Comparison of ENCODE assay signal across 24 cellular contexts in genomic region chr3:146501752-146502151, GRCh38. TPM values are rescaled to one million over a fixed set of nuclear protein-coding genes. Genes with fewer than 3 reads are reported as not detected.
A peak's percentile ranks its signal among the peaks of the same experiment; 100 is the strongest.
DNase-seq lines count a peak whose midpoint lies in the region; ATAC-seq and TF ChIP-seq lines count a peak whose summit lies in the region.
"Had no signal": no experiment of that assay in that cellular context is flagged by ENCODE, and none has a peak within 500 bp of the region (broad histone marks: within the 10 kb centered on the region; RNA-seq: fewer than 3 reads in every experiment).

No MANE protein-coding gene starts in this region.

- no peak overlapping the region for H3K27ac Mint-ChIP-seq in activated CD4-positive, alpha-beta T cell treated with anti-CD3 and anti-CD28 coated beads for 36 hours
- H3K27ac Mint-ChIP-seq: activated naive CD4-positive, alpha-beta T cell treated with anti-CD3 and anti-CD28 coated beads for 36 hours had no signal

- intact Hi-C loops in activated CD4-positive, alpha-beta T cell treated with anti-CD3 and anti-CD28 coated beads for 36 hours (cut with DNase I, micrococcal nuclease), result loop anchor here (2.0 kb wide), 2 partner anchors 19 to 43 kb away; partner anchors contain the start of gene PLSCR1 (in 1 of the 2)
- intact Hi-C loops in adrenal gland (cut with DNase I), result no loop called here

- H3K36me3 Mint-ChIP-seq in activated CD4-positive, alpha-beta T cell treated with anti-CD3 and anti-CD28 coated beads for 36 hours (ENCODE audit: low read depth), result no peaks in the 10 kb centered on the region

- no peak overlapping the region for H3K4me3 ChIP-seq in adrenal gland
- H3K4me3 ChIP-seq: colonic mucosa, sigmoid colon, SJCRH30, tibial artery had no signal

- peak; percentile 63 for ATAC-seq in activated CD4-positive, alpha-beta T cell treated with anti-CD3 and anti-CD28 coated beads for 36 hours
- ATAC-seq in GM21723 (IDR thresholded peaks at IDR 0.05; ENCODE audit: unreplicated experiment), result peak; percentile 37
- ATAC-seq in HG03432 (IDR thresholded peaks at IDR 0.05; ENCODE audit: unreplicated experiment), result peak; percentile 29
- ATAC-seq in stimulated activated naive CD8-positive, alpha-beta T cell treated with anti-CD3 and anti-CD28 coated beads, Interleukin-15, Interleukin-2, amounts not matched to agents 100 U/mL and 50 U/mL, for 24 hours, result peak; percentile 66
- ATAC-seq in HG03571 (IDR thresholded peaks at IDR 0.05; ENCODE audit: unreplicated experiment), result no peak

- no peak for DNase-seq in activated CD4-positive, alpha-beta T cell treated with anti-CD3 and anti-CD28 coated beads for 36 hours
- DNase-seq in activated CD4-positive, alpha-beta T cell treated with anti-CD3 and anti-CD28 coated beads, Interleukin-2, amount 50 U/mL, for 4 hours, result no peak
- DNase-seq in stimulated activated naive CD8-positive, alpha-beta T cell treated with anti-CD3 and anti-CD28 coated beads, Interleukin-15, Interleukin-2, amounts not matched to agents 100 U/mL and 50 U/mL, for 24 hours, result no peak
- no peak for DNase-seq in DMS53 (lab: John Stamatoyannopoulos, UW)
- DNase-seq in adrenal gland, result no peak
- DNase-seq: activated naive CD4-positive, alpha-beta T cell treated with anti-CD3 and anti-CD28 coated beads for 36 hours; C1 segment of cervical spinal cord; colonic mucosa; DMS 273 treated with DMSO at 0.1 percent for 48 hours; KBM-7; NCI-H1092 treated with DMSO at 0.1 percent for 48 hours; NCI-H526 treated with DMSO at 0.1 percent for 48 hours; occipital lobe; sigmoid colon; SJCRH30; stimulated activated CD4-positive, alpha-beta T cell treated with anti-CD3 and anti-CD28 coated beads, Interleukin-4, amount 100 ng/mL, for 1 hour; stimulated activated CD8-positive, alpha-beta memory T cell treated with anti-CD3 and anti-CD28 coated beads, Interleukin-4, amount 100 ng/mL, for 48 hours; tibial artery had no signal

- no peak overlapping the region for H3K4me3 Mint-ChIP-seq in activated CD4-positive, alpha-beta T cell treated with anti-CD3 and anti-CD28 coated beads for 36 hours
- H3K4me3 Mint-ChIP-seq: activated naive CD4-positive, alpha-beta T cell treated with anti-CD3 and anti-CD28 coated beads for 36 hours had no signal

- H3K27me3 Mint-ChIP-seq in activated CD4-positive, alpha-beta T cell treated with anti-CD3 and anti-CD28 coated beads for 36 hours, result no peaks in the 10 kb centered on the region

- no peaks in the 10 kb centered on the region for H3K36me3 ChIP-seq in adrenal gland (replicated peaks in 1 of 2)
- H3K36me3 ChIP-seq: colonic mucosa, sigmoid colon, SJCRH30, tibial artery had no signal

- CTCF ChIA-PET in activated CD4-positive, alpha-beta T cell treated with anti-CD3 and anti-CD28 coated beads for 36 hours (lab: Charles Lee), result interaction anchor here (0.6 kb wide), 1 partner anchor 32 kb away, joined by 3 read pairs; no protein-coding TSS in a partner anchor

- no peak for TF ChIP-seq CTCF in adrenal gland (IDR thresholded peaks at IDR 0.05)

- H3K9me3 Mint-ChIP-seq in activated CD4-positive, alpha-beta T cell treated with anti-CD3 and anti-CD28 coated beads for 36 hours (ENCODE audit: low read depth), result no peaks in the 10 kb centered on the region

- H3K27ac ChIP-seq in adrenal gland, result no peak overlapping the region
- H3K27ac ChIP-seq: 22Rv1, sigmoid colon, SJCRH30, tibial artery had no signal

- H3K9me3 ChIP-seq in adrenal gland (replicated peaks in 1 of 3), result no peaks in the 10 kb centered on the region
- H3K9me3 ChIP-seq: colonic mucosa, sigmoid colon, SJCRH30, tibial artery had no signal

- no peak for TF ChIP-seq POLR2A in adrenal gland (IDR thresholded peaks at IDR 0.05)

- POLR2A ChIA-PET in activated CD4-positive, alpha-beta T cell treated with anti-CD3 and anti-CD28 coated beads for 36 hours (lab: Charles Lee), result no interaction called here

- no peaks in the 10 kb centered on the region for H3K27me3 ChIP-seq in adrenal gland
- H3K27me3 ChIP-seq: colonic mucosa, sigmoid colon, SJCRH30, tibial artery had no signal

- H3K4me1 Mint-ChIP-seq in activated CD4-positive, alpha-beta T cell treated with anti-CD3 and anti-CD28 coated beads for 36 hours, result peaks cover 21% of the 10 kb centered on the region

- H3K4me1 ChIP-seq in adrenal gland (replicated peaks in 1 of 2), result peaks cover 0 to 17% of the 10 kb centered on the region in 2 donors

RNA-seq across cellular contexts. Expression of gene PLSCR2, which starts 32.4 kb away (rescaled TPM):
- under 1 TPM in 1 of 2 experiments, not detected in 1; 0.25 TPM for total RNA-seq in activated CD4-positive, alpha-beta T cell treated with anti-CD3 and anti-CD28 coated beads for 36 hours
- under 1 TPM in 1 of 8 donors, not detected in 7; 0.41 TPM for total RNA-seq in adrenal gland
- not detected for polyA plus RNA-seq in adrenal gland
- total RNA-seq: activated naive CD4-positive, alpha-beta T cell treated with anti-CD3 and anti-CD28 coated beads for 36 hours; frontal cortex; occipital lobe; OCI-LY7; sigmoid colon; SJCRH30 had no signal

RNA-seq across cellular contexts. Expression of gene PLSCR1, which starts 42.7 kb away (rescaled TPM):
- total RNA-seq in activated CD4-positive, alpha-beta T cell treated with anti-CD3 and anti-CD28 coated beads for 36 hours, result 10 to 100 TPM; 65.1 to 66.1 TPM
- total RNA-seq in adrenal gland, result 10 to 100 TPM; 39.0 to 98.7 (median 64.4) TPM
- 10 to 100 TPM; 19.3 to 53.5 (median 29.6) TPM for polyA plus RNA-seq in adrenal gland

Comparison
In these comparisons a context has a peak if more than half of its experiments do, and no peak if none do; other contexts are left out.
1. intact Hi-C loops: an anchor here in activated CD4-positive, alpha-beta T cell treated with anti-CD3 and anti-CD28 coated beads for 36 hours (2.0 kb wide); none called in adrenal gland.